In the genomic region with DNA sequence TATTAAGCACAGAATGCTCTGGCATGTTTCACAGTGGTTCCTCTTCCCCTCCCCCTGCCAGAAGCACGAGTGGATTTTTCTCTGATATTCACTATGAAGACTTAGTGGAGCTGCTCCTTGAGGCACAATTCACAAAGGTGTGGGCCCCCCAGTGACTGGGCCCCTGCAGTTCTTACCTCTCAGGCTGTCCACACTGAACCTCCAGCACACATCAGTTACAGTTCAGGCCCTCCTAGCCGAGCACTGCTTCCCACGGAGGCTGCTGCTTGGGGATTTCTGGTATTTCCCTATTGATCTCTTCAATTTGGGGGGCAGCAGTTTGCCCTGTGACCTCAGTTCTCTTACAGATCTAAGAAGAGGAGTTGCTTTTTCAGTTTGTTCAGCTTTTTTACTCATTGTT, we compare ENCODE assay signal across 20 cellular contexts.
"Had no signal": no experiment of that assay in that cellular context is flagged by ENCODE, and none has a peak within 500 bp of the region (broad histone marks: within the 10 kb centered on the region; RNA-seq: fewer than 3 reads in every experiment).

No MANE protein-coding gene starts in this region.

- ATAC-seq: activated CD8-positive, alpha-beta T cell treated with anti-CD3 and anti-CD28 coated beads, Interleukin-2, amount 10 ng/mL, durations not matched to agents 7 days and 5 days; left lung; right lobe of liver; stimulated activated naive B cell treated with anti-CD40 and anti-IgM and Interleukin-4, amounts not matched to agents 10 μg/mL and 1 μg/mL and 100 μg/mL, for 72 hours had no signal

- H3K79me2 ChIP-seq: parathyroid adenoma had no signal

- H3K9me3 Mint-ChIP-seq: activated naive CD4-positive, alpha-beta T cell treated with anti-CD3 and anti-CD28 coated beads, Interleukin-2, amount 10 ng/mL, durations not matched to agents 7 days and 5 days; stimulated activated naive B cell treated with anti-CD40 and anti-IgM and Interleukin-4, amounts not matched to agents 10 μg/mL and 1 μg/mL and 100 μg/mL, for 72 hours had no signal

- H3K27me3 Mint-ChIP-seq: stimulated activated naive B cell treated with anti-CD40 and anti-IgM and Interleukin-4, amounts not matched to agents 10 μg/mL and 1 μg/mL and 100 μg/mL, for 72 hours had no signal

- H2AFZ ChIP-seq: parathyroid adenoma had no signal

- H3K4me3 Mint-ChIP-seq: activated CD8-positive, alpha-beta T cell treated with anti-CD3 and anti-CD28 coated beads, Interleukin-2, amount 10 ng/mL, durations not matched to agents 7 days and 5 days; activated naive CD4-positive, alpha-beta T cell treated with anti-CD3 and anti-CD28 coated beads, Interleukin-2, amount 10 ng/mL, durations not matched to agents 7 days and 5 days; nephron; stimulated activated naive B cell treated with anti-CD40 and anti-IgM and Interleukin-4, amounts not matched to agents 10 μg/mL and 1 μg/mL and 100 μg/mL, for 72 hours had no signal

- H3K36me3 Mint-ChIP-seq: activated naive CD4-positive, alpha-beta T cell treated with anti-CD3 and anti-CD28 coated beads, Interleukin-2, amount 10 ng/mL, durations not matched to agents 7 days and 5 days; stimulated activated naive B cell treated with anti-CD40 and anti-IgM and Interleukin-4, amounts not matched to agents 10 μg/mL and 1 μg/mL and 100 μg/mL, for 72 hours had no signal

- H3K9ac ChIP-seq: parathyroid adenoma had no signal

- H3K4me1 ChIP-seq: left lung, parathyroid adenoma, right lobe of liver, testis had no signal

- H3K4me3 ChIP-seq: left lung, lung, right lobe of liver, testis had no signal

- H3K9me3 ChIP-seq: right lobe of liver, testis had no signal

- H3K27ac Mint-ChIP-seq: activated CD8-positive, alpha-beta T cell treated with anti-CD3 and anti-CD28 coated beads, Interleukin-2, amount 10 ng/mL, durations not matched to agents 7 days and 5 days; activated naive CD4-positive, alpha-beta T cell treated with anti-CD3 and anti-CD28 coated beads, Interleukin-2, amount 10 ng/mL, durations not matched to agents 7 days and 5 days; nephron; stimulated activated naive B cell treated with anti-CD40 and anti-IgM and Interleukin-4, amounts not matched to agents 10 μg/mL and 1 μg/mL and 100 μg/mL, for 72 hours had no signal

- H3K36me3 ChIP-seq: left lung, right lobe of liver had no signal

- DNase-seq: activated CD4-positive, alpha-beta T cell treated with anti-CD3 and anti-CD28 coated beads, Interleukin-2, amount 50 U/mL, for 1 hour; activated CD8-positive, alpha-beta T cell treated with anti-CD3 and anti-CD28 coated beads, Interleukin-2, amount 10 ng/mL, durations not matched to agents 7 days and 5 days; activated effector memory CD4-positive, alpha-beta T cell treated with anti-CD3 and anti-CD28 coated beads, Interleukin-2, amount 50 U/mL, for 16 hours; activated naive CD4-positive, alpha-beta T cell treated with anti-CD3 and anti-CD28 coated beads, Interleukin-2, amount 10 ng/mL, durations not matched to agents 7 days and 5 days; amygdala; cortex of kidney; kidney; left lung; small intestine; stimulated activated CD4-positive, alpha-beta T cell treated with anti-CD3 and anti-CD28 coated beads, Interleukin-15, amount 100 ng/mL, for 24 hours; stimulated activated CD8-positive, alpha-beta memory T cell treated with anti-CD3 and anti-CD28 coated beads, Interleukin-4, amount 100 ng/mL, for 48 hours; stimulated activated naive B cell treated with anti-CD40 and anti-IgM and Interleukin-4, amounts not matched to agents 10 μg/mL and 1 μg/mL and 100 μg/mL, for 72 hours; T-helper 2 cell; testis; trophoblast cell had no signal

- H3K27me3 ChIP-seq: left lung, right lobe of liver, testis had no signal

- H3K27ac ChIP-seq: left lung, parathyroid adenoma, right lobe of liver, testis had no signal

- FAIRE-seq: endometrium, kidney, small intestine had no signal

- H3K4me1 Mint-ChIP-seq: activated naive CD4-positive, alpha-beta T cell treated with anti-CD3 and anti-CD28 coated beads, Interleukin-2, amount 10 ng/mL, durations not matched to agents 7 days and 5 days; stimulated activated naive B cell treated with anti-CD40 and anti-IgM and Interleukin-4, amounts not matched to agents 10 μg/mL and 1 μg/mL and 100 μg/mL, for 72 hours had no signal
